In the genomic region with DNA sequence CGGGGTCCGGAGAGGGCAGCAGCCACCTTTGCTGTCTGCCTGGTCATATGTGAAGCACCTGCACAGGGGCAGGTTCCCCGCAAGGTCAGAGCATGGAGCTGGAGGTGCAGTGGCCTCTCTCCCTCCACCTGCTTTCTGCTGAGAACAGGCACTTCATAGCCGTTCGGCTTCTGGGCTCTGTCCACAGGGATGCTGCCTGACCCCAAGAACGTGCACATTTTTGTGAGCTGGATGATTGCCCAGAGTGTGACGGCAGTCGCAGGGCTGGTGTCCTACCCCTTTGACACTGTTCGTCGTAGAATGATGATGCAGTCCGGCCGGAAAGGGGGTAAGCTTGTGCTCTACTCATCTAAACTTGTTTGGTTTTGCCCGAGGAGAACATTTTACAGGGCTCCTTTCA, we compare ENCODE assay signal across 17 cellular contexts. TPM values are rescaled to one million over a fixed set of nuclear protein-coding genes. Genes with fewer than 3 reads are reported as not detected.
A peak's percentile ranks its signal among the peaks of the same experiment; 100 is the strongest.
DNase-seq lines count a peak whose midpoint lies in the region; ATAC-seq and TF ChIP-seq lines count a peak whose summit lies in the region.
"Had no signal": no experiment of that assay in that cellular context is flagged by ENCODE, and none has a peak within 500 bp of the region (broad histone marks: within the 10 kb centered on the region; RNA-seq: fewer than 3 reads in every experiment).

No MANE protein-coding gene starts in this region.

- H3K36me3 ChIP-seq in BE2C: peaks cover 13% of the 10 kb centered on the region; the same call in 1 of the 2 replicates
- H3K36me3 ChIP-seq in prostate gland: no peaks in the 10 kb centered on the region

- TF ChIP-seq CTCF in BE2C (IDR thresholded peaks at IDR 0.05; ENCODE audit: low read depth, low read length) (no peak), prostate gland (IDR thresholded peaks at IDR 0.05) (no peak)

- TF ChIP-seq POLR2A in prostate gland (IDR thresholded peaks at IDR 0.05): no peak

- ATAC-seq in left ventricle myocardium superior: peak; percentile 20
- ATAC-seq in HG02610 (IDR thresholded peaks at IDR 0.05; ENCODE audit: unreplicated experiment): no peak
- ATAC-seq: A549; pancreas; stimulated activated memory B cell treated with anti-CD40 and anti-IgM and Interleukin-4, amounts not matched to agents 10 μg/mL and 1 μg/mL and 100 μg/mL, for 72 hours had no signal

- peaks cover 10% of the 10 kb centered on the region for H3K4me1 ChIP-seq in BE2C
- no peaks in the 10 kb centered on the region for H3K4me1 ChIP-seq in prostate gland (replicated peaks)

- H3K27ac ChIP-seq in caudate nucleus (ENCODE audit: low read depth, low read length) (peak overlapping the region; percentile 61), prostate gland (peak overlapping the region; percentile 14 to 81)
- H3K27ac ChIP-seq: A549, C4-2B, pancreas had no signal

- intact Hi-C loops in left ventricle myocardium superior (cut with micrococcal nuclease) (no loop called here), prostate gland (cut with DNase I) (no loop called here)

- no peaks in the 10 kb centered on the region for H3K27me3 ChIP-seq in BE2C
- no peaks in the 10 kb centered on the region for H3K27me3 ChIP-seq in prostate gland (replicated peaks; ENCODE audit: insufficient read depth)
- H3K27me3 ChIP-seq: pancreas had no signal

- 51% methylated on average over 13 of the region's 13 CpGs for WGBS in prostate gland

- DNase-seq in BE2C (peak; percentile 25), caudate nucleus (lab: John Stamatoyannopoulos, UW) (peak in 5 of 61 donors; percentile 5 to 25 (median 18)), left ventricle myocardium superior (peak; percentile 71), prostate gland (ENCODE audit: low spot score) (no peak), EL (no peak), COR-L47 (lab: John Stamatoyannopoulos, UW) (no peak), NCI-H774 (lab: John Stamatoyannopoulos, UW) (no peak)
- DNase-seq: activated CD4-positive, alpha-beta memory T cell treated with anti-CD3 and anti-CD28 coated beads for 36 hours; erythroblast; NCI-H2029; NCI-H510A treated with DMSO at 0.1 percent for 48 hours; OCI-M1 had no signal

- H3K9me3 ChIP-seq in BE2C (no peaks in the 10 kb centered on the region), prostate gland (no peaks in the 10 kb centered on the region)
- H3K9me3 ChIP-seq: A549, pancreas had no signal

- H3K4me3 ChIP-seq in BE2C (ENCODE audit: low read depth, low read length) (no peak overlapping the region), prostate gland (no peak overlapping the region)
- H3K4me3 ChIP-seq: A549, pancreas had no signal

RNA-seq across cellular contexts. Expression of a gene that starts 2.5 kb away (rescaled TPM):
- polyA plus RNA-seq in BE2C (2012; ENCODE audit: insufficient read depth, insufficient read length, low read depth): 83.0 TPM
- total RNA-seq in left ventricle myocardium superior (2,343 TPM), prostate gland (100 to 1,000 TPM in 1 of 2 donors, 10 to 100 TPM in 1; 46.0 to 105 TPM)

RNA-seq across cellular contexts. Expression of a gene that starts 58.2 kb away (rescaled TPM):
- 19.4 TPM for polyA plus RNA-seq in BE2C (2012; ENCODE audit: insufficient read depth, insufficient read length, low read depth)
- total RNA-seq in left ventricle myocardium superior (9.8 TPM), prostate gland (10 to 100 TPM; 28.9 to 35.2 TPM)

Comparison
In these comparisons a context has a peak if more than half of its experiments do, and no peak if none do; other contexts are left out.
1. DNase-seq: peak in BE2C (single experiment) and left ventricle myocardium superior (single experiment); none in prostate gland (single experiment), EL (single experiment), COR-L47 (single experiment) and NCI-H774 (single experiment).
2. RNA of a gene that starts 2.5 kb away (total RNA-seq): 2,343 TPM in left ventricle myocardium superior (single experiment); 46.0 to 105 TPM in prostate gland; every median in the first group is over 10 times any median in the second.